ENCODE assay signal across 1 cellular context in the genomic region with DNA sequence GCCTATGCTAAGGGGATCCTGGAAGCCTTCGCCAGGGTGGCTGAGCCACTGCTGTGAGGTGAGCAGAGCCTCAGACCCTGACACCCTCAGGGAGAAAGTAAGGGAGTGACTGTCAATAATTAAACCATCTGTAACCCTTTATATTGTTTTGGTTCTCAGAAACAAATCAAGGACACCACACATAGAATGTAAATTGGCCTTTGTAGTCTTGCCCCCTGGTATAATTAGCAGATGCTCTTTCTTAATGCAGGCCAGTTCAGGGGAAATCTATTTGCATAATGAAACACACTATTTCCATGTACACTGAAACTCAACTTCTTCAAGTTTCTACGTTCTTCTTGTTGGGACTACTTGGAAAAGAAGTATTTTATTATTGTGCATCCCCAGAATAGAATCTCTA.
TF ChIP-seq lines count a peak whose summit lies in the region.

No MANE protein-coding gene starts in this region.

TF ChIP-seq in GM12878, 131 proteins besides CTCF, POLR2A, EP300 and RAD21 (continued from another document):
- TF ChIP-seq, protein P1, sequence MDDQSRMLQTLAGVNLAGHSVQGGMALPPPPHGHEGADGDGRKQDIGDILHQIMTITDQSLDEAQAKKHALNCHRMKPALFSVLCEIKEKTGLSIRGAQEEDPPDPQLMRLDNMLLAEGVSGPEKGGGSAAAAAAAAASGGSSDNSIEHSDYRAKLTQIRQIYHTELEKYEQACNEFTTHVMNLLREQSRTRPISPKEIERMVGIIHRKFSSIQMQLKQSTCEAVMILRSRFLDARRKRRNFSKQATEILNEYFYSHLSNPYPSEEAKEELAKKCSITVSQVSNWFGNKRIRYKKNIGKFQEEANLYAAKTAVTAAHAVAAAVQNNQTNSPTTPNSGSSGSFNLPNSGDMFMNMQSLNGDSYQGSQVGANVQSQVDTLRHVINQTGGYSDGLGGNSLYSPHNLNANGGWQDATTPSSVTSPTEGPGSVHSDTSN (IDR thresholded peaks at IDR 0.05; ENCODE audit: insufficient replicate concordance, low read depth, low read length) = no peak
- TF ChIP-seq HCFC1 (IDR thresholded peaks at IDR 0.05; ENCODE audit: low read length) = no peak
- no peak for TF ChIP-seq FOXK2 (IDR thresholded peaks at IDR 0.05)
- TF ChIP-seq RUNX3 (IDR thresholded peaks at IDR 0.05; ENCODE audit: low read length) = no peak
- TF ChIP-seq ETV6 (conservative IDR thresholded peaks at IDR 0.05 in 1 of 2, IDR thresholded peaks at IDR 0.05 in 1 of 2; ENCODE audit: borderline replicate concordance in 1 of 2, low read depth in 1 of 2) = no peak
